Comparison of ENCODE assay signal across 8 cellular contexts in genomic region chr11:69915501-69916250, GRCh38.
DNase-seq lines count a peak whose midpoint lies in the region; ATAC-seq and TF ChIP-seq lines count a peak whose summit lies in the region.

No MANE protein-coding gene starts in this region.

- ATAC-seq in HG02970 (IDR thresholded peaks at IDR 0.05; ENCODE audit: low FRiP score, unreplicated experiment), result no peak

- peaks cover 0 to 3% (median 3%) of the 10 kb centered on the region in 5 donors for H3K9me3 ChIP-seq in subcutaneous abdominal adipose tissue (ENCODE audit: control insufficient read depth in 5 of 5, low read length in 5 of 5)

- no peaks in the 10 kb centered on the region for H3K36me3 ChIP-seq in subcutaneous abdominal adipose tissue (ENCODE audit: control insufficient read depth in 5 of 5, insufficient read depth in 5 of 5, low read length in 5 of 5)

- TF ChIP-seq CTCF in epithelial cell of proximal tubule (conservative IDR thresholded peaks at IDR 0.05; ENCODE audit: low read depth, low read length), result peak; percentile 75

- DNase-seq in NCI-H510A treated with DMSO at 0.1 percent for 48 hours (lab: John Stamatoyannopoulos, UW) (peak; percentile 2), NCI-H510A (lab: John Stamatoyannopoulos, UW) (no peak), MV-4-11 (lab: John Stamatoyannopoulos, UW) (peak; percentile 22), epithelial cell of proximal tubule (ENCODE audit: low read depth) (no peak), middle frontal gyrus (ENCODE audit: extremely low spot score, low spot score) (peak; percentile 33)
- peak; percentile 64 for DNase-seq in activated CD4-positive, CD25-positive, alpha-beta regulatory T cell treated with anti-CD3 and anti-CD28 coated beads, Interleukin-2, amount 50 U/mL, for 72 hours

- H3K4me1 ChIP-seq in subcutaneous abdominal adipose tissue (ENCODE audit: control insufficient read depth in 5 of 5, insufficient read depth in 5 of 5, low read length in 5 of 5), result peaks cover 2 to 41% (median 31%) of the 10 kb centered on the region in 5 donors

- peak overlapping the region; percentile 57 for H3K27ac ChIP-seq in subcutaneous abdominal adipose tissue (ENCODE audit: low read depth, low read length)

- peak overlapping the region in 4 of 5 donors; percentile 8 to 67 (median 38) for H3K9ac ChIP-seq in subcutaneous abdominal adipose tissue (ENCODE audit: low read length in 5 of 5)

- peaks cover 6 to 16% (median 13%) of the 10 kb centered on the region in 5 donors for H3K27me3 ChIP-seq in subcutaneous abdominal adipose tissue (ENCODE audit: control insufficient read depth in 5 of 5, insufficient read depth in 4 of 5, low read length in 5 of 5)

- H3K4me3 ChIP-seq in epithelial cell of proximal tubule (ENCODE audit: low read depth, low read length) (no peak overlapping the region), subcutaneous abdominal adipose tissue (ENCODE audit: low read depth in 1 of 5, low read length in 5 of 5) (peak overlapping the region in 4 of 5 donors; percentile 32 to 53 (median 39))

Comparison
In these comparisons a context has a peak if more than half of its experiments do, and no peak if none do; other contexts are left out.
1. DNase-seq: peak in NCI-H510A treated with DMSO at 0.1 percent for 48 hours (single experiment), MV-4-11 (single experiment), activated CD4-positive, CD25-positive, alpha-beta regulatory T cell treated with anti-CD3 and anti-CD28 coated beads, Interleukin-2, amount 50 U/mL, for 72 hours (single experiment) and middle frontal gyrus (single experiment); none in NCI-H510A (single experiment) and epithelial cell of proximal tubule (single experiment).